8 cellular contexts compared by ENCODE assay signal in genomic region chr15:63372018-63372705, GRCh38. TPM values are rescaled to one million over a fixed set of nuclear protein-coding genes. Genes with fewer than 3 reads are reported as not detected.
DNase-seq lines count a peak whose midpoint lies in the region; ATAC-seq and TF ChIP-seq lines count a peak whose summit lies in the region.

No MANE protein-coding gene starts in this region.

- H3F3A ChIP-seq in GM23338 (replicated peaks; ENCODE audit: low read depth): no peaks in the 10 kb centered on the region

- TF ChIP-seq POLR2A in HCT116 (IDR thresholded peaks at IDR 0.05; ENCODE audit: borderline replicate concordance, extremely low read depth, insufficient read depth, insufficient read length): no peak

- H3K9me3 ChIP-seq in HCT116 (ENCODE audit: control insufficient read depth in 1 of 2, insufficient read depth in 1 of 2, low read depth in 1 of 2, low read length in 2 of 2) (no peaks in the 10 kb centered on the region), skeletal muscle tissue (ENCODE audit: control insufficient read depth in 3 of 3, low read length in 3 of 3) (no peaks in the 10 kb centered on the region)

- POLR2A ChIA-PET in HCT116 (lab: Charles Lee) (interaction anchor here (0.6 to 0.7 kb wide), 2 partner anchors 10 to 95 kb away, joined by 3 read pairs; partner anchors contain the start of genes APH1B and CA12), RWPE1 (lab: Yijun Ruan, JAX; ENCODE audit: low non-redundant PET) (no interaction called here)

- ATAC-seq in HCT116: peak; percentile 87
- ATAC-seq in GM23338: no peak

- peaks cover 27% of the 10 kb centered on the region for H3K4me1 Mint-ChIP-seq in GM23338

- CTCF ChIA-PET in HCT116 (lab: Charles Lee) (interaction anchor here (0.8 kb wide), 1 partner anchor 30 kb away, joined by 3 read pairs; no protein-coding TSS in a partner anchor), RWPE1 (lab: Yijun Ruan, JAX) (interaction anchor here (0.6 to 1.0 kb wide), 3 partner anchors 13 to 1047 kb away, joined by 3 to 7 read pairs (median 3); no protein-coding TSS in a partner anchor)

- no peaks in the 10 kb centered on the region for H3K9me3 Mint-ChIP-seq in GM23338

- TF ChIP-seq CTCF in HCT116 (IDR thresholded peaks at IDR 0.05 in 2 of 3, conservative IDR thresholded peaks at IDR 0.05 in 1 of 3; ENCODE audit: borderline replicate concordance in 1 of 3, insufficient read depth in 1 of 3, low read depth in 2 of 3, low read length in 2 of 3): no peak
- TF ChIP-seq CTCF in RWPE1 (conservative IDR thresholded peaks at IDR 0.05; ENCODE audit: low read depth): no peak
- TF ChIP-seq CTCF in GM23338 (conservative IDR thresholded peaks at IDR 0.05; ENCODE audit: low read depth in 2 of 2): no peak

- RAD21 ChIA-PET in HCT116 (lab: Charles Lee; ENCODE audit: low non-redundant PET in 1 of 2, low total read pairs in 2 of 2, uncharacterized antibody in 2 of 2, unreplicated experiment in 2 of 2): no interaction called here

- H3K36me3 Mint-ChIP-seq in GM23338 (ENCODE audit: low read depth): no peaks in the 10 kb centered on the region

- H3K36me3 ChIP-seq in HCT116 (ENCODE audit: control insufficient read depth in 1 of 2, insufficient read depth in 2 of 2, low read length in 2 of 2): no peaks in the 10 kb centered on the region
- no peaks in the 10 kb centered on the region for H3K36me3 ChIP-seq in skeletal muscle tissue (ENCODE audit: control insufficient read depth in 3 of 3, insufficient read depth in 3 of 3, low read length in 3 of 3)
- no peaks in the 10 kb centered on the region for H3K36me3 ChIP-seq in GM23338 (ENCODE audit: insufficient read depth)

- H3K4me2 ChIP-seq in HCT116 (ENCODE audit: low read length) (peak overlapping the region; percentile 64), GM23338 (no peak overlapping the region)

- H4K20me1 ChIP-seq in HCT116 (ENCODE audit: insufficient read depth): no peaks in the 10 kb centered on the region
- H4K20me1 ChIP-seq in GM23338 (replicated peaks; ENCODE audit: insufficient read depth): no peaks in the 10 kb centered on the region

- H3K27me3 ChIP-seq in HCT116 (ENCODE audit: insufficient read depth, low read length): no peaks in the 10 kb centered on the region
- H3K27me3 ChIP-seq in skeletal muscle tissue (ENCODE audit: control insufficient read depth in 3 of 3, insufficient read depth in 3 of 3, low read length in 3 of 3): peaks cover 0 to 3% (median 3%) of the 10 kb centered on the region in 3 donors
- H3K27me3 ChIP-seq in GM23338 (ENCODE audit: insufficient read depth): no peaks in the 10 kb centered on the region

- H3K9ac ChIP-seq in HCT116 (ENCODE audit: low read length): no peak overlapping the region
- H3K9ac ChIP-seq in skeletal muscle tissue (ENCODE audit: low read depth in 1 of 3, low read length in 3 of 3): no peak overlapping the region

- H3K4me1 ChIP-seq in HCT116 (ENCODE audit: control insufficient read depth in 1 of 2, insufficient read depth in 2 of 2, low read length in 2 of 2) (peaks cover 21 to 32% of the 10 kb centered on the region in 2 experiments), skeletal muscle tissue (ENCODE audit: control insufficient read depth in 3 of 3, insufficient read depth in 3 of 3, low read length in 3 of 3) (peaks cover 18 to 29% (median 27%) of the 10 kb centered on the region in 3 donors), GM23338 (ENCODE audit: insufficient read depth) (peaks cover 17% of the 10 kb centered on the region; the same call in 1 of the 2 replicates)

- TF ChIP-seq RAD21 in HCT116 (IDR thresholded peaks at IDR 0.05; ENCODE audit: low read depth): no peak

- H3K4me3 ChIP-seq in HCT116 (replicated peaks in 1 of 2; ENCODE audit: low read depth in 1 of 2, low read length in 2 of 2) (no peak overlapping the region; a peak in 1 of 4 replicates), skeletal muscle tissue (ENCODE audit: low read length in 3 of 3) (no peak overlapping the region), GM23338 (no peak overlapping the region)

- H2AFZ ChIP-seq in HCT116 (ENCODE audit: low read depth, low read length, poor library complexity, severe bottlenecking) (no peak overlapping the region), GM23338 (no peak overlapping the region)

- no peaks in the 10 kb centered on the region for H3K9me2 ChIP-seq in HCT116 (ENCODE audit: insufficient read depth)
- no peaks in the 10 kb centered on the region for H3K9me2 ChIP-seq in GM23338 (ENCODE audit: insufficient read depth)

- peak; percentile 38 for DNase-seq in HCT116 (ENCODE audit: low read depth, low spot score)
- peak; percentile 89 for DNase-seq in RWPE1 (ENCODE audit: low spot score)
- peak; percentile 98 for DNase-seq in fibroblast of gingiva (ENCODE audit: low read depth)
- no peak for DNase-seq in GM23338 (ENCODE audit: low spot score)
- no peak for DNase-seq in NCI-H2227 (lab: John Stamatoyannopoulos, UW; ENCODE audit: unreplicated experiment)
- DNase-seq in NCI-H1436 treated with DMSO at 0.1 percent for 48 hours (lab: John Stamatoyannopoulos, UW): no peak
- DNase-seq in SKM-1 treated with dmso at 0.1 percent for 144 hours (lab: John Stamatoyannopoulos, UW; ENCODE audit: unreplicated experiment): no peak

- BruUV-seq in HCT116 (replicated peaks; lab: Mats Ljungman, UMichigan): no TSS peak

- H3K27ac ChIP-seq in HCT116 (ENCODE audit: low read depth, low read length) (peak overlapping the region; percentile 13; the same call in 1 of the 2 replicates), RWPE1 (peak overlapping the region; percentile 90), skeletal muscle tissue (ENCODE audit: low read depth, low read length) (peak overlapping the region; percentile 58), GM23338 (ENCODE audit: low read depth) (no peak overlapping the region)

- peaks cover 7% of the 10 kb centered on the region for H3K27me3 Mint-ChIP-seq in GM23338 (ENCODE audit: insufficient read depth, low read depth, poor library complexity)

- no peak overlapping the region for H3K4me3 Mint-ChIP-seq in GM23338

- no peak overlapping the region for H3K27ac Mint-ChIP-seq in GM23338

- H3K79me2 ChIP-seq in HCT116 (ENCODE audit: insufficient read depth, low read length) (no peaks in the 10 kb centered on the region), GM23338 (replicated peaks; ENCODE audit: insufficient read depth) (no peaks in the 10 kb centered on the region)

- intact Hi-C loops in HCT116 (cut with micrococcal nuclease): no loop called here

TF ChIP-seq in HCT116, 20 proteins besides CTCF, POLR2A, EP300 and RAD21 (continues in another document):
- no peak for TF ChIP-seq EZH2phosphoT487 (IDR thresholded peaks at IDR 0.05; ENCODE audit: borderline replicate concordance)
- peak; percentile 69 for TF ChIP-seq JUND (IDR thresholded peaks at IDR 0.05)
- TF ChIP-seq ZFX (IDR thresholded peaks at IDR 0.05): no peak
- TF ChIP-seq CEBPB (IDR thresholded peaks at IDR 0.05; ENCODE audit: low read depth): no peak
- TF ChIP-seq SIN3A (IDR thresholded peaks at IDR 0.05; ENCODE audit: low read depth): no peak
- TF ChIP-seq ELF1 (IDR thresholded peaks at IDR 0.05; ENCODE audit: borderline replicate concordance, low read depth): no peak
- peak; percentile 31; the same call in 1 of the 2 replicates for TF ChIP-seq POLR2AphosphoS5 (IDR thresholded peaks at IDR 0.05; ENCODE audit: low read depth, low read length)
- TF ChIP-seq FOSL1 (IDR thresholded peaks at IDR 0.05; ENCODE audit: low read depth): peak; percentile 71
- TF ChIP-seq EZH2 (IDR thresholded peaks at IDR 0.05): no peak
- peak; percentile 31; the same call in 1 of the 2 replicates for TF ChIP-seq SP1 (IDR thresholded peaks at IDR 0.05; ENCODE audit: low read depth)
- TF ChIP-seq YY1 (IDR thresholded peaks at IDR 0.05; ENCODE audit: extremely low read depth, insufficient replicate concordance, low read depth, low read length): no peak
- TF ChIP-seq ZNF274 (IDR thresholded peaks at IDR 0.05; ENCODE audit: low read depth, low read length): no peak
- no peak for TF ChIP-seq TCF7L2 (IDR thresholded peaks at IDR 0.05; ENCODE audit: borderline replicate concordance, extremely low read depth, insufficient read depth, insufficient read length)

RNA-seq across cellular contexts. Expression of gene CA12, which starts 9.5 kb away (rescaled TPM):
- total RNA-seq in HCT116 (2021; ENCODE audit: unreplicated experiment): 1.8 TPM
- polyA plus RNA-seq in HCT116 (2012): 2.0 TPM in 2 replicates
- 1.6 TPM for total RNA-seq in skeletal muscle tissue
- total RNA-seq in GM23338 (2014; rRNA removed; shearing (Covaris generic)): 2.9 and 5.2 TPM in 2 replicates
- polyA plus RNA-seq in GM23338 (2016; fragmentation: Nextera tagmentation; extraction: Ambion mirVana): 2.7 and 2.9 TPM in 2 replicates

Comparison
In these comparisons a context has a peak if more than half of its experiments do, and no peak if none do; other contexts are left out.
1. DNase-seq: peak in HCT116 (single experiment), RWPE1 (single experiment) and fibroblast of gingiva (single experiment); none in GM23338 (single experiment), NCI-H2227 (single experiment), NCI-H1436 treated with DMSO at 0.1 percent for 48 hours (single experiment) and SKM-1 treated with dmso at 0.1 percent for 144 hours (single experiment).